ENCODE assay signal across 2 cellular contexts in the genomic region with DNA sequence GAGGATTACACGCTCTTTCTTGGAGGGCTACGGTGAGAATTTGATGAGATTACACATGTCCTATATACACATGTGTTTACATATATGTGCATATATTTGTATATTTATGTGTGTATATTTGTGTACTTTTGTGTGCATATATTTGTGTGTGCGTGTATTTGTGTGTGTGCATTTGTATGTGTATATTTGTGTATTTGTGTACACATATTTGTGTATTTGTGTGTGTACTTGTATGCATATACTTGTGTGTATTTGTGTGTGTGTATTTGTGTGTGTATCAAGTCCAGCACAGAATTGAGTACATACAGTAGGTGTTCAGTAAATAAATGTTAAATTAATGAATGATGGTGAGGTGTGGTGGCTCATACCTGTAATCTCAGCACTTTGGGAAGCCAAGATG.
A peak's percentile ranks its signal among the peaks of the same experiment; 100 is the strongest.
TF ChIP-seq lines count a peak whose summit lies in the region.

No MANE protein-coding gene starts in this region.

TF ChIP-seq in GM23338, 12 proteins besides CTCF, POLR2A, EP300 and RAD21:
- TF ChIP-seq, protein P1, sequence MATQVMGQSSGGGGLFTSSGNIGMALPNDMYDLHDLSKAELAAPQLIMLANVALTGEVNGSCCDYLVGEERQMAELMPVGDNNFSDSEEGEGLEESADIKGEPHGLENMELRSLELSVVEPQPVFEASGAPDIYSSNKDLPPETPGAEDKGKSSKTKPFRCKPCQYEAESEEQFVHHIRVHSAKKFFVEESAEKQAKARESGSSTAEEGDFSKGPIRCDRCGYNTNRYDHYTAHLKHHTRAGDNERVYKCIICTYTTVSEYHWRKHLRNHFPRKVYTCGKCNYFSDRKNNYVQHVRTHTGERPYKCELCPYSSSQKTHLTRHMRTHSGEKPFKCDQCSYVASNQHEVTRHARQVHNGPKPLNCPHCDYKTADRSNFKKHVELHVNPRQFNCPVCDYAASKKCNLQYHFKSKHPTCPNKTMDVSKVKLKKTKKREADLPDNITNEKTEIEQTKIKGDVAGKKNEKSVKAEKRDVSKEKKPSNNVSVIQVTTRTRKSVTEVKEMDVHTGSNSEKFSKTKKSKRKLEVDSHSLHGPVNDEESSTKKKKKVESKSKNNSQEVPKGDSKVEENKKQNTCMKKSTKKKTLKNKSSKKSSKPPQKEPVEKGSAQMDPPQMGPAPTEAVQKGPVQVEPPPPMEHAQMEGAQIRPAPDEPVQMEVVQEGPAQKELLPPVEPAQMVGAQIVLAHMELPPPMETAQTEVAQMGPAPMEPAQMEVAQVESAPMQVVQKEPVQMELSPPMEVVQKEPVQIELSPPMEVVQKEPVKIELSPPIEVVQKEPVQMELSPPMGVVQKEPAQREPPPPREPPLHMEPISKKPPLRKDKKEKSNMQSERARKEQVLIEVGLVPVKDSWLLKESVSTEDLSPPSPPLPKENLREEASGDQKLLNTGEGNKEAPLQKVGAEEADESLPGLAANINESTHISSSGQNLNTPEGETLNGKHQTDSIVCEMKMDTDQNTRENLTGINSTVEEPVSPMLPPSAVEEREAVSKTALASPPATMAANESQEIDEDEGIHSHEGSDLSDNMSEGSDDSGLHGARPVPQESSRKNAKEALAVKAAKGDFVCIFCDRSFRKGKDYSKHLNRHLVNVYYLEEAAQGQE (IDR thresholded peaks at IDR 0.05; ENCODE audit: unreplicated experiment), result no peak
- TF ChIP-seq ZNF331 (CRISPR knock-in tag; IDR thresholded peaks at IDR 0.05; ENCODE audit: low read depth) (no peak), NANOG (IDR thresholded peaks at IDR 0.05; ENCODE audit: borderline replicate concordance) (no peak), JUNB (IDR thresholded peaks at IDR 0.05; ENCODE audit: unreplicated experiment) (no peak), CREB1 (CRISPR knock-in tag; IDR thresholded peaks at IDR 0.05; ENCODE audit: low read depth) (no peak), EZH2 (IDR thresholded peaks at IDR 0.05; ENCODE audit: low read depth, unreplicated experiment) (no peak), STAT1 (IDR thresholded peaks at IDR 0.05; ENCODE audit: unreplicated experiment) (no peak), POLR2AphosphoS5 (IDR thresholded peaks at IDR 0.05; ENCODE audit: low read depth) (no peak)
TF ChIP-seq in GM23338: peak in this region for 0.

TF ChIP-seq in K562, 482 proteins besides CTCF, POLR2A, EP300 and RAD21:
- TF ChIP-seq KDM1A (IDR thresholded peaks at IDR 0.05) (peak in 1 of 2 experiments; percentile 98; a peak in 2 of 4 replicates), SNRNP70 (optimal IDR thresholded peaks at IDR 0.05; ENCODE audit: low read depth, low read length) (no peak), RBM14 (IDR thresholded peaks at IDR 0.05; ENCODE audit: borderline replicate concordance, insufficient read depth, low read depth, low read length) (no peak), SPI1 (IDR thresholded peaks at IDR 0.05; ENCODE audit: borderline replicate concordance, low read depth, low read length) (no peak), ZBTB8A (IDR thresholded peaks at IDR 0.05; ENCODE audit: partially characterized antibody) (no peak), ARID2 (IDR thresholded peaks at IDR 0.05) (peak; percentile 95; the same call in 1 of the 2 replicates)
- TF ChIP-seq, protein P2, sequence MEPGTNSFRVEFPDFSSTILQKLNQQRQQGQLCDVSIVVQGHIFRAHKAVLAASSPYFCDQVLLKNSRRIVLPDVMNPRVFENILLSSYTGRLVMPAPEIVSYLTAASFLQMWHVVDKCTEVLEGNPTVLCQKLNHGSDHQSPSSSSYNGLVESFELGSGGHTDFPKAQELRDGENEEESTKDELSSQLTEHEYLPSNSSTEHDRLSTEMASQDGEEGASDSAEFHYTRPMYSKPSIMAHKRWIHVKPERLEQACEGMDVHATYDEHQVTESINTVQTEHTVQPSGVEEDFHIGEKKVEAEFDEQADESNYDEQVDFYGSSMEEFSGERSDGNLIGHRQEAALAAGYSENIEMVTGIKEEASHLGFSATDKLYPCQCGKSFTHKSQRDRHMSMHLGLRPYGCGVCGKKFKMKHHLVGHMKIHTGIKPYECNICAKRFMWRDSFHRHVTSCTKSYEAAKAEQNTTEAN (CRISPR knock-in tag; IDR thresholded peaks at IDR 0.05), result no peak
